ENCODE assay signal across 8 cellular contexts in the genomic region with DNA sequence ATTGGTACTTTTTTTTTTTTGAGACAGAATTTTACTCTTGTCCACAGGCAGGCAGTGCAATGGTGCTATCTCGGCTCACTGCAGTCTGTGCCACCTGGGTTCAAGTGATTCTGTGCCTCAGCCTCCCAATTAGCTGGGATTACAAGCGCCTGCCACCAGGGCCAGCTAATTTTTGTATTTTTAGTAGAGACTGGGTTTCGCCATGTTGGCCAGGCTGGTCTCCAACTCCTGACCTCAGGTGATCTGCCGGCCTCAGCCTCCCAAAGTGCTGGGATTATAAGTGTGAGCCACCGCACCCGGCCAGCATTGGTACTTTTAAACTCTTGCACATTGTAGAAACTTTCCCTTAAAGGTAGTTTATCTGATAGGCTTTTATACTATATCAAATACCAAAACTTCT. TPM values are rescaled to one million over a fixed set of nuclear protein-coding genes. Genes with fewer than 3 reads are reported as not detected.
DNase-seq lines count a peak whose midpoint lies in the region; ATAC-seq, FAIRE-seq and TF ChIP-seq lines count a peak whose summit lies in the region.
"Not testable (repeated sequence)": the region's sequence is repeated elsewhere in the genome, so short reads cannot be mapped to it uniquely, and the experiment has no call there.

No MANE protein-coding gene starts in this region.

- CTCF ChIA-PET in CD4-positive, alpha-beta T cell (lab: Charles Lee); RWPE1 (lab: Yijun Ruan, JAX); MCF 10A (lab: Yijun Ruan, JAX); HepG2 (lab: Yijun Ruan, JAX; ENCODE audit: low intra/inter-chr PET ratio, low total read pairs): not testable (repeated sequence)

- H3K4me1 ChIP-seq in esophagus squamous epithelium = peaks cover 6 to 46% (median 13%) of the 10 kb centered on the region in 3 donors
- peaks cover 27% of the 10 kb centered on the region for H3K4me1 ChIP-seq in HepG2 (ENCODE audit: insufficient read depth, low read length)
- peaks cover 32% of the 10 kb centered on the region for H3K4me1 ChIP-seq in osteoblast (ENCODE audit: insufficient read depth, low read length)
- peaks cover 18 to 78% (median 53%) of the 10 kb centered on the region in 4 donors for H3K4me1 ChIP-seq in stomach
- peaks cover 4 to 11% of the 10 kb centered on the region in 2 donors for H3K4me1 ChIP-seq in uterus

- not testable (repeated sequence) for TF ChIP-seq EP300 in HepG2 (IDR thresholded peaks at IDR 0.05; ENCODE audit: low read depth in 2 of 2, low read length in 2 of 2); HepG2 (CRISPR knock-in tag; IDR thresholded peaks at IDR 0.05; ENCODE audit: borderline replicate concordance); stomach (IDR thresholded peaks at IDR 0.05)

- not testable (repeated sequence) for H3K9me3 Mint-ChIP-seq in CD4-positive, alpha-beta T cell; MCF 10A (ENCODE audit: unreplicated experiment)

- H3K4me2 ChIP-seq in HepG2 (ENCODE audit: low read depth, low read length) (0 out of 2 replicates have a peak overlapping the region, but pooled peaks have one; percentile 88), osteoblast (ENCODE audit: insufficient read depth, low read length) (peak overlapping the region; percentile 90)

- BruUV-seq in MCF 10A (replicated peaks; lab: Mats Ljungman, UMichigan); HepG2 (replicated peaks; lab: Mats Ljungman, UMichigan): not testable (repeated sequence)

- H3K4me1 Mint-ChIP-seq in CD4-positive, alpha-beta T cell (ENCODE audit: low read depth) = peaks cover 44% of the 10 kb centered on the region
- H3K4me1 Mint-ChIP-seq in MCF 10A (ENCODE audit: insufficient read depth, unreplicated experiment) = peaks cover 17% of the 10 kb centered on the region

- WGBS in esophagus squamous epithelium, 2 donors = 85 to 89% methylated on average over 6 of the region's 6 CpGs
- WGBS in HepG2 (ENCODE audit: low lambda C conversion rate) = 91% methylated on average over 6 of the region's 6 CpGs
- WGBS in stomach, 5 donors = 33 to 66% (median 42%) methylated on average over 6 of the region's 6 CpGs

- not testable (repeated sequence) for TF ChIP-seq CTCF in CD4-positive, alpha-beta T cell (IDR thresholded peaks at IDR 0.05); RWPE1 (conservative IDR thresholded peaks at IDR 0.05; ENCODE audit: low read depth); MCF 10A (IDR thresholded peaks at IDR 0.05; ENCODE audit: unreplicated experiment); esophagus squamous epithelium (IDR thresholded peaks at IDR 0.05); HepG2 (CRISPR knock-in tag; IDR thresholded peaks at IDR 0.05); osteoblast (IDR thresholded peaks at IDR 0.05; ENCODE audit: extremely low read depth, low read depth, low read length); stomach (IDR thresholded peaks at IDR 0.05); uterus (IDR thresholded peaks at IDR 0.05)

- peaks cover 60% of the 10 kb centered on the region for H3K36me3 Mint-ChIP-seq in CD4-positive, alpha-beta T cell (ENCODE audit: low read depth)
- peaks cover 38% of the 10 kb centered on the region for H3K36me3 Mint-ChIP-seq in MCF 10A (ENCODE audit: insufficient read depth, unreplicated experiment)

- H3K27me3 ChIP-seq in CD4-positive, alpha-beta T cell (ENCODE audit: control insufficient read depth, insufficient read depth, low read length); esophagus squamous epithelium; HepG2 (ENCODE audit: control insufficient read depth in 1 of 2, insufficient read depth in 2 of 2, low read length in 2 of 2); osteoblast (ENCODE audit: insufficient read depth, low read length); stomach; uterus: not testable (repeated sequence)

- ATAC-seq in CD4-positive, alpha-beta T cell (ENCODE audit: poor library complexity); HepG2: not testable (repeated sequence)

- H3K36me3 ChIP-seq in esophagus squamous epithelium = peaks cover 0 to 37% (median 17%) of the 10 kb centered on the region in 3 donors
- peaks cover 6 to 31% of the 10 kb centered on the region in 2 experiments; a peak in 4 of 5 replicates for H3K36me3 ChIP-seq in HepG2 (replicated peaks in 1 of 2; ENCODE audit: control insufficient read depth in 1 of 2, insufficient read depth in 2 of 2, low read length in 2 of 2)
- H3K36me3 ChIP-seq in osteoblast (ENCODE audit: insufficient read depth, low read length) = peaks cover 39% of the 10 kb centered on the region
- peaks cover 9 to 41% (median 36%) of the 10 kb centered on the region in 4 donors for H3K36me3 ChIP-seq in stomach
- not testable (repeated sequence) for H3K36me3 ChIP-seq in uterus

- peak overlapping the region; percentile 0 for H3K4me3 Mint-ChIP-seq in CD4-positive, alpha-beta T cell
- peak overlapping the region; percentile 48 for H3K4me3 Mint-ChIP-seq in MCF 10A (ENCODE audit: unreplicated experiment)

- not testable (repeated sequence) for TF ChIP-seq POLR2A in esophagus squamous epithelium (IDR thresholded peaks at IDR 0.05); HepG2 (IDR thresholded peaks at IDR 0.05; ENCODE audit: insufficient read depth in 1 of 2, low read depth in 2 of 2, low read length in 2 of 2); stomach (IDR thresholded peaks at IDR 0.05); uterus (IDR thresholded peaks at IDR 0.05)

- H4K20me1 ChIP-seq in HepG2 (ENCODE audit: insufficient read depth, low read length) (peaks cover 21% of the 10 kb centered on the region), osteoblast (ENCODE audit: insufficient read depth, low read length) (peaks cover 52% of the 10 kb centered on the region)

- H3K9ac ChIP-seq in HepG2 (ENCODE audit: insufficient read depth, low read depth, low read length) = not testable (repeated sequence)

- not testable (repeated sequence) for DNase-seq in CD4-positive, alpha-beta T cell; RWPE1 (ENCODE audit: low spot score); MCF 10A (ENCODE audit: unreplicated experiment); esophagus squamous epithelium (lab: John Stamatoyannopoulos, UW); HepG2 (ENCODE audit: low spot score); osteoblast (ENCODE audit: insufficient read length, low spot score, missing footprints); stomach; uterus

- POLR2A ChIA-PET in CD4-positive, alpha-beta T cell (lab: Charles Lee); RWPE1 (lab: Yijun Ruan, JAX; ENCODE audit: low non-redundant PET); HepG2 (lab: Yijun Ruan, JAX): not testable (repeated sequence)
- POLR2A ChIA-PET in MCF 10A (lab: Yijun Ruan, JAX) = interaction anchor here (0.6 to 8.5 kb wide), 2 partner anchors 32 to 189 kb away, joined by 3 to 255 read pairs; no protein-coding TSS in a partner anchor

- not testable (repeated sequence) for H3K4me3 ChIP-seq in esophagus squamous epithelium; HepG2 (replicated peaks in 1 of 3; ENCODE audit: insufficient read depth in 1 of 3, low read depth in 2 of 3, low read length in 3 of 3); osteoblast (ENCODE audit: insufficient read depth, low read length)
- peak overlapping the region; percentile 10 to 88 (median 36) for H3K4me3 ChIP-seq in stomach
- peak overlapping the region in 1 of 2 donors; percentile 3 for H3K4me3 ChIP-seq in uterus

- not testable (repeated sequence) for H3K27ac Mint-ChIP-seq in CD4-positive, alpha-beta T cell
- H3K27ac Mint-ChIP-seq in MCF 10A (ENCODE audit: low read depth, unreplicated experiment) = peak overlapping the region; percentile 97

- H3K27me3 Mint-ChIP-seq in CD4-positive, alpha-beta T cell; MCF 10A (ENCODE audit: insufficient read depth, unreplicated experiment): not testable (repeated sequence)

- H2AFZ ChIP-seq in HepG2 (ENCODE audit: low read length); osteoblast (ENCODE audit: low read length): not testable (repeated sequence)

- H3K27ac ChIP-seq in CD4-positive, alpha-beta T cell (ENCODE audit: low read depth, low read length); HepG2 (ENCODE audit: extremely low read length, insufficient read depth, low read length): not testable (repeated sequence)
- H3K27ac ChIP-seq in RWPE1 = peak overlapping the region; percentile 52
- peak overlapping the region in 3 of 4 donors; percentile 1 to 100 (median 99) for H3K27ac ChIP-seq in esophagus squamous epithelium
- H3K27ac ChIP-seq in osteoblast (ENCODE audit: low read depth, low read length) = peak overlapping the region; percentile 98
- peak overlapping the region; percentile 58 to 100 (median 99) for H3K27ac ChIP-seq in stomach
- H3K27ac ChIP-seq in uterus = peak overlapping the region; percentile 98 to 100

- in situ Hi-C loops in HepG2 (cut with HindIII; ENCODE audit: extremely low pct_ligation_motif_present, low pct_unique_long_range_greater_than_20kb) = not testable (repeated sequence)

- intact Hi-C loops in CD4-positive, alpha-beta T cell (cut with DNase I, micrococcal nuclease) = loop anchor here (5.0 to 10.0 kb wide), 6 partner anchors 59 to 892 kb away; a partner anchor contains a TSS
- intact Hi-C loops in MCF 10A (cut with micrococcal nuclease); HepG2 (cut with micrococcal nuclease; ENCODE audit: unreplicated experiment); stomach (cut with DNase I; ENCODE audit: low total_unique reads); uterus (cut with DNase I; ENCODE audit: low total_unique reads): not testable (repeated sequence)
- intact Hi-C loops in esophagus squamous epithelium (cut with DNase I) = loop anchor here (10.0 kb wide), 1 partner anchor 249 kb away; a partner anchor contains a TSS

- FAIRE-seq in HepG2 (lab: Jason Lieb, UNC) = not testable (repeated sequence)

- not testable (repeated sequence) for TF ChIP-seq RAD21 in HepG2 (CRISPR knock-in tag; IDR thresholded peaks at IDR 0.05)

- H3K9me3 ChIP-seq in CD4-positive, alpha-beta T cell (ENCODE audit: control insufficient read depth, low read length); esophagus squamous epithelium; HepG2 (ENCODE audit: low read length); osteoblast (ENCODE audit: low read depth, low read length); stomach; uterus: not testable (repeated sequence)

- H3K79me2 ChIP-seq in HepG2 (ENCODE audit: insufficient read depth, low read length) = peaks cover 50% of the 10 kb centered on the region
- peaks cover 87% of the 10 kb centered on the region for H3K79me2 ChIP-seq in osteoblast (ENCODE audit: insufficient read depth, low read length)

RNA-seq across cellular contexts. Expression of a gene that starts 3.9 kb away (rescaled TPM):
- total RNA-seq in CD4-positive, alpha-beta T cell = 100 to 1,000 TPM; 198 to 205 TPM
- 116 and 123 TPM in 2 replicates for total RNA-seq in MCF 10A (2022)
- total RNA-seq in esophagus squamous epithelium = 10 to 100 TPM; 19.4 to 52.1 (median 31.1) TPM
- 55.0 and 55.5 TPM in 2 replicates for total RNA-seq in HepG2 (2016; rRNA removed; fragmentation: Illumina TruSeq; extraction: Trizol)
- total RNA-seq in HepG2 (2016; cell fraction: cytosol; rRNA removed; fragmentation: Illumina TruSeq; extraction: Trizol; ENCODE audit: low read depth) = 9.5 and 10.7 TPM in 2 replicates
- 56.9 and 60.9 TPM in 2 replicates for total RNA-seq in HepG2 (2016; cell fraction: insoluble cytoplasmic fraction; rRNA removed; fragmentation: Illumina TruSeq; extraction: Trizol)
- 23.2 and 23.9 TPM in 2 replicates for total RNA-seq in HepG2 (2016; cell fraction: membrane; rRNA removed; fragmentation: Illumina TruSeq; extraction: Trizol)
- 81.6 and 82.4 TPM in 2 replicates for total RNA-seq in HepG2 (2016; cell fraction: nucleus; rRNA removed; fragmentation: Illumina TruSeq; extraction: Trizol)
- 45.9 and 50.9 TPM in 2 replicates for polyA plus RNA-seq in HepG2 (2011; rRNA removed)
- polyA plus RNA-seq in HepG2 (2011; cell fraction: cytosol; rRNA removed) = 18.4 and 29.0 TPM in 2 replicates
- polyA plus RNA-seq in HepG2 (2011; cell fraction: nucleus; rRNA removed) = 34.1 and 35.0 TPM in 2 replicates
- polyA plus RNA-seq in HepG2 (2012) = 40.2 and 62.6 TPM in 2 replicates
- polyA plus RNA-seq in HepG2 (2016; cell fraction: cytosol; fragmentation: Illumina TruSeq; extraction: Trizol; ENCODE audit: low read depth) = 5.7 and 6.2 TPM in 2 replicates
- polyA plus RNA-seq in HepG2 (2016; cell fraction: insoluble cytoplasmic fraction; fragmentation: Illumina TruSeq; extraction: Trizol; ENCODE audit: low read depth) = 46.7 and 52.1 TPM in 2 replicates
- 11.7 and 12.5 TPM in 2 replicates for polyA plus RNA-seq in HepG2 (2016; cell fraction: membrane; fragmentation: Illumina TruSeq; extraction: Trizol; ENCODE audit: low read depth)
- 75.5 and 78.6 TPM in 2 replicates for polyA plus RNA-seq in HepG2 (2016; cell fraction: nucleus; fragmentation: Illumina TruSeq; extraction: Trizol; ENCODE audit: insufficient read depth, low read depth)
- 25.6 and 26.3 TPM in 2 replicates for polyA minus RNA-seq in HepG2 (2011; rRNA and poly(A)+ RNA removed; ENCODE audit: low replicate concordance)
- polyA minus RNA-seq in HepG2 (2011; cell fraction: cytosol; rRNA and poly(A)+ RNA removed) = 18.1 and 20.8 TPM in 2 replicates
- polyA minus RNA-seq in HepG2 (2011; cell fraction: nucleus; rRNA and poly(A)+ RNA removed) = 140 and 146 TPM in 2 replicates
- 90.5 and 107 TPM in 2 replicates for total RNA-seq in osteoblast
- 100 to 1,000 TPM in 2 of 5 donors, 10 to 100 TPM in 3; 37.9 to 137 (median 76.4) TPM for total RNA-seq in stomach
- polyA plus RNA-seq in stomach = 10 to 100 TPM; 19.9 to 44.4 (median 42.4) TPM
- total RNA-seq in uterus = 10 to 100 TPM; 26.4 to 60.1 (median 36.3) TPM

RNA-seq across cellular contexts. Expression of a gene that starts 26.6 kb away (rescaled TPM):
- total RNA-seq in CD4-positive, alpha-beta T cell = 1 to 10 TPM; 1.0 to 1.3 TPM
- 4.2 and 4.5 TPM in 2 replicates for total RNA-seq in MCF 10A (2022)
- total RNA-seq in esophagus squamous epithelium = 1 to 10 TPM in 2 of 4 donors, under 1 TPM in 2; 0.40 to 2.7 (median 1.4) TPM
- total RNA-seq in HepG2 (2016; rRNA removed; fragmentation: Illumina TruSeq; extraction: Trizol) = 0.62 and 1.2 TPM in 2 replicates
- total RNA-seq in HepG2 (2016; cell fraction: cytosol; rRNA removed; fragmentation: Illumina TruSeq; extraction: Trizol; ENCODE audit: low read depth) = 0.10 and 0.26 TPM in 2 replicates
- 0.49 and 1.2 TPM in 2 replicates for total RNA-seq in HepG2 (2016; cell fraction: insoluble cytoplasmic fraction; rRNA removed; fragmentation: Illumina TruSeq; extraction: Trizol)
- 0.28 and 0.83 TPM in 2 replicates for total RNA-seq in HepG2 (2016; cell fraction: membrane; rRNA removed; fragmentation: Illumina TruSeq; extraction: Trizol)
- total RNA-seq in HepG2 (2016; cell fraction: nucleus; rRNA removed; fragmentation: Illumina TruSeq; extraction: Trizol) = 2.8 and 3.6 TPM in 2 replicates
- 1.3 and 1.4 TPM in 2 replicates for polyA plus RNA-seq in HepG2 (2011; rRNA removed)
- polyA plus RNA-seq in HepG2 (2011; cell fraction: cytosol; rRNA removed) = 0.09 and 0.18 TPM in 2 replicates
- 2.3 and 3.4 TPM in 2 replicates for polyA plus RNA-seq in HepG2 (2011; cell fraction: nucleus; rRNA removed)
- 0.97 and 2.1 TPM in 2 replicates for polyA plus RNA-seq in HepG2 (2012)
- 0.11 and 0.19 TPM in 2 replicates for polyA plus RNA-seq in HepG2 (2016; cell fraction: cytosol; fragmentation: Illumina TruSeq; extraction: Trizol; ENCODE audit: low read depth)
- polyA plus RNA-seq in HepG2 (2016; cell fraction: insoluble cytoplasmic fraction; fragmentation: Illumina TruSeq; extraction: Trizol; ENCODE audit: low read depth) = 0.66 and 1.6 TPM in 2 replicates
- 0.25 and 0.36 TPM in 2 replicates for polyA plus RNA-seq in HepG2 (2016; cell fraction: membrane; fragmentation: Illumina TruSeq; extraction: Trizol; ENCODE audit: low read depth)
- 10.1 and 12.3 TPM in 2 replicates for polyA plus RNA-seq in HepG2 (2016; cell fraction: nucleus; fragmentation: Illumina TruSeq; extraction: Trizol; ENCODE audit: insufficient read depth, low read depth)
- 0.49 TPM in 1 of 2 replicates, not detected in the other for polyA minus RNA-seq in HepG2 (2011; rRNA and poly(A)+ RNA removed; ENCODE audit: low replicate concordance)
- polyA minus RNA-seq in HepG2 (2011; cell fraction: cytosol; rRNA and poly(A)+ RNA removed) = not detected in 2 replicates
- polyA minus RNA-seq in HepG2 (2011; cell fraction: nucleus; rRNA and poly(A)+ RNA removed) = 5.8 and 6.1 TPM in 2 replicates
- 0.72 and 0.88 TPM in 2 replicates for total RNA-seq in osteoblast
- total RNA-seq in stomach = 1 to 10 TPM in 3 of 5 donors, not detected in 2; 1.2 to 5.9 (median 2.9) TPM
- 1 to 10 TPM in 2 of 3 donors, under 1 TPM in 1; 1.00 to 3.9 (median 1.4) TPM for polyA plus RNA-seq in stomach
- 1 to 10 TPM in 1 of 4 donors, under 1 TPM in 1, not detected in 2; 0.35 to 4.0 TPM for total RNA-seq in uterus
